Comparison of ENCODE assay signal across 18 cellular contexts in genomic region chr1:101251504-101251903, GRCh38.
"Had no signal": no experiment of that assay in that cellular context is flagged by ENCODE, and none has a peak within 500 bp of the region (broad histone marks: within the 10 kb centered on the region; RNA-seq: fewer than 3 reads in every experiment).

No MANE protein-coding gene starts in this region.

- H3K36me3 ChIP-seq: right atrium auricular region, upper lobe of left lung had no signal

- H3K9me3 ChIP-seq: right atrium auricular region, upper lobe of left lung had no signal

- H3K27ac Mint-ChIP-seq: activated naive CD4-positive, alpha-beta T cell treated with anti-CD3 and anti-CD28 coated beads, Interleukin-2, amount 10 ng/mL, durations not matched to agents 7 days and 5 days; activated T-helper 2 cell treated with anti-CD3 and anti-CD28 coated beads, Interferon-gamma antibody, Interleukin-2, Interleukin-4, amounts not matched to agents 10 μg/mL and 5 μg/mL and 100 μg/mL, durations not matched to agents 14 hours and 24 hours and 36 hours had no signal

- H3K36me3 Mint-ChIP-seq: activated naive CD4-positive, alpha-beta T cell treated with anti-CD3 and anti-CD28 coated beads, Interleukin-2, amount 10 ng/mL, durations not matched to agents 7 days and 5 days; brain; natural killer cell had no signal

- H3K4me3 ChIP-seq: coronary artery, right atrium auricular region, upper lobe of left lung had no signal

- H3K9me3 Mint-ChIP-seq: activated naive CD4-positive, alpha-beta T cell treated with anti-CD3 and anti-CD28 coated beads, Interleukin-2, amount 10 ng/mL, durations not matched to agents 7 days and 5 days; activated T-helper 2 cell treated with anti-CD3 and anti-CD28 coated beads, Interferon-gamma antibody, Interleukin-2, Interleukin-4, amounts not matched to agents 10 μg/mL and 5 μg/mL and 100 μg/mL, durations not matched to agents 14 hours and 24 hours and 36 hours; brain; central memory CD8-positive, alpha-beta T cell; natural killer cell had no signal

- DNase-seq: activated naive CD4-positive, alpha-beta T cell treated with anti-CD3 and anti-CD28 coated beads, Interleukin-2, amount 10 ng/mL, durations not matched to agents 7 days and 5 days; foreskin fibroblast; hippocampal formation; kidney glomerular epithelial cell; left ventricle myocardium superior; mesenchymal stem cell; natural killer cell; stimulated activated CD4-positive, alpha-beta T cell treated with anti-CD3 and anti-CD28 coated beads, Interleukin-15, amount 100 ng/mL, for 24 hours; stimulated activated CD4-positive, alpha-beta T cell treated with anti-CD3 and anti-CD28 coated beads, Interleukin-4, amount 100 ng/mL, for 1 hour; stimulated activated naive CD4-positive, alpha-beta T cell treated with Interleukin-2 at 50 U/mL for 16 hours; SW 1271; upper lobe of left lung had no signal

- H3K4me3 Mint-ChIP-seq: activated naive CD4-positive, alpha-beta T cell treated with anti-CD3 and anti-CD28 coated beads, Interleukin-2, amount 10 ng/mL, durations not matched to agents 7 days and 5 days; central memory CD8-positive, alpha-beta T cell; natural killer cell had no signal

- ATAC-seq: activated CD4-positive, CD25-positive, alpha-beta regulatory T cell treated with anti-CD3 and anti-CD28 coated beads, Interleukin-2, amount 50 U/mL, for 24 hours; left ventricle myocardium superior; natural killer cell had no signal

- H3K27me3 ChIP-seq: right atrium auricular region, upper lobe of left lung had no signal

- H3K27ac ChIP-seq: coronary artery, right atrium auricular region had no signal

- H3K4me1 ChIP-seq: right atrium auricular region, upper lobe of left lung had no signal

- H3K27me3 Mint-ChIP-seq: activated naive CD4-positive, alpha-beta T cell treated with anti-CD3 and anti-CD28 coated beads, Interleukin-2, amount 10 ng/mL, durations not matched to agents 7 days and 5 days; brain; central memory CD8-positive, alpha-beta T cell had no signal
